In the genomic region with DNA sequence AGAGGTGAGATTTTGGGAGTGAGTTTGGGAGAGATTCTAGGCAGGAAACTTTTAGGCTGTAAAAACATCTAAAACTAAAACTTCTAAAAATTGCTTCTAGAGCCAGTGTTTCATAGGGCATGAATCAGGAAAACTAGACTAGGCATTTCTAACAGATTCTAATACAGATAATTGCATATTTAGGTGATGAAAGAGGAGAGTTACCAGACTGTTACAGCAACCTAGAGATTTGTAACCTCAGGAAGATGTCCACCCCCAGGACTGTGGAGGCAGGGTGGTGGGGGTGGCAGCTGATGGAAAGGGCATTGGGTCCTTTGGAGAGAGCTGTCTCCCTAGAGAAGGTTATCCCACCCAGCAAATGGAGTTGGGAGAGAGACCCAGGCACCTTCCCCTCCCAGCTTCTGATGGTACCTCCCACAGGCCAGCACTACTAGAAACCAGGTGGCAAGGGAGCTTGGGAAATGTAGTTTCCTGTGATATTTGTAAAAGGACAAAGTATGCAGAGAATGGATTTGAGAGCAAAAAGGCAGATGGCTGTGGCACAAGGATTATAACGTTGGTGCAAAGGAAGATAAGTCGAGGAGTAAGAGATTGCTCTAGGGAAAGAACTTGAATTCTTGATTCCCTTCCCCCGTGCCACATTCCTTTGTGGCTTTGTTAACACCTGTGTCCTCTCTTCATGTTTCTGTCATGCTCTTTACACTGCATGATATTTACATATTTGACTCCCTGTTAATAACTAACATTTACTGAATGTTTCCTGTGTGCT, we compare ENCODE assay signal across 11 cellular contexts.
DNase-seq lines count a peak whose midpoint lies in the region; ATAC-seq and TF ChIP-seq lines count a peak whose summit lies in the region.
"Had no signal": no experiment of that assay in that cellular context is flagged by ENCODE, and none has a peak within 500 bp of the region (broad histone marks: within the 10 kb centered on the region; RNA-seq: fewer than 3 reads in every experiment).

No MANE protein-coding gene starts in this region.

- H3K9me3 ChIP-seq in spleen = no peaks in the 10 kb centered on the region
- H3K9me3 ChIP-seq: transverse colon had no signal

- no peak for TF ChIP-seq POLR2A in spleen (IDR thresholded peaks at IDR 0.05)

- H3K27me3 ChIP-seq in spleen (replicated peaks in 1 of 7) = no peaks in the 10 kb centered on the region
- H3K27me3 ChIP-seq: transverse colon had no signal

- H3K4me1 ChIP-seq in spleen = peaks cover 8 to 99% (median 65%) of the 10 kb centered on the region in 6 donors

- CTCF ChIA-PET in HEK293T (lab: Yijun Ruan, JAX) = no interaction called here

- POLR2A ChIA-PET in HEK293T (lab: Yijun Ruan, JAX) = no interaction called here

- H3K4me3 ChIP-seq in spleen = no peak overlapping the region
- H3K4me3 ChIP-seq: transverse colon had no signal

- ATAC-seq in GM18868 (IDR thresholded peaks at IDR 0.05; ENCODE audit: unreplicated experiment) (peak; percentile 33), HG02642 (IDR thresholded peaks at IDR 0.05; ENCODE audit: poor library complexity, unreplicated experiment) (peak; percentile 64)

- H3K27ac ChIP-seq in spleen = peak overlapping the region in 4 of 8 donors; percentile 13 to 84 (median 76)
- H3K27ac ChIP-seq: transverse colon had no signal

- no peak for TF ChIP-seq CTCF in spleen (IDR thresholded peaks at IDR 0.05 in 8 of 11, conservative IDR thresholded peaks at IDR 0.05 in 3 of 11)

- peak; percentile 23 for DNase-seq in RPMI8226
- DNase-seq in myocyte (ENCODE audit: low read depth) = peak; percentile 43
- no peak for DNase-seq in iPS-NIHi11 (ENCODE audit: low spot score)
- DNase-seq in HEK293T (ENCODE audit: extremely low spot score) = no peak
- no peak for DNase-seq in spleen
- no peak for DNase-seq in NCI-H69 (lab: John Stamatoyannopoulos, UW)
- DNase-seq: activated CD4-positive, alpha-beta T cell treated with anti-CD3 and anti-CD28 coated beads for 48 hours; stimulated activated CD4-positive, alpha-beta T cell treated with anti-CD3 and anti-CD28 coated beads, Interleukin-12 subunit alpha, Interleukin-12 subunit beta, amount 100 ng/mL, for 4 hours; transverse colon had no signal

- intact Hi-C loops in spleen (cut with DNase I; ENCODE audit: low total_unique reads) = no loop called here

- peaks cover 0 to 4% (median 0%) of the 10 kb centered on the region in 6 donors for H3K36me3 ChIP-seq in spleen
- H3K36me3 ChIP-seq: transverse colon had no signal

- WGBS in spleen, 5 donors = 74 to 85% (median 79%) methylated on average over 3 of the region's 3 CpGs

TF ChIP-seq in HEK293T, 16 proteins besides CTCF, POLR2A, EP300 and RAD21:
- no peak for TF ChIP-seq FOXK2 (IDR thresholded peaks at IDR 0.05)
- no peak for TF ChIP-seq SP1 (IDR thresholded peaks at IDR 0.05)
- TF ChIP-seq, protein P1, sequence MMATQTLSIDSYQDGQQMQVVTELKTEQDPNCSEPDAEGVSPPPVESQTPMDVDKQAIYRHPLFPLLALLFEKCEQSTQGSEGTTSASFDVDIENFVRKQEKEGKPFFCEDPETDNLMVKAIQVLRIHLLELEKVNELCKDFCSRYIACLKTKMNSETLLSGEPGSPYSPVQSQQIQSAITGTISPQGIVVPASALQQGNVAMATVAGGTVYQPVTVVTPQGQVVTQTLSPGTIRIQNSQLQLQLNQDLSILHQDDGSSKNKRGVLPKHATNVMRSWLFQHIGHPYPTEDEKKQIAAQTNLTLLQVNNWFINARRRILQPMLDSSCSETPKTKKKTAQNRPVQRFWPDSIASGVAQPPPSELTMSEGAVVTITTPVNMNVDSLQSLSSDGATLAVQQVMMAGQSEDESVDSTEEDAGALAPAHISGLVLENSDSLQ (IDR thresholded peaks at IDR 0.05) = no peak
- no peak for TF ChIP-seq BHLHE40 (IDR thresholded peaks at IDR 0.05; ENCODE audit: borderline replicate concordance)
- no peak for TF ChIP-seq ELF4 (IDR thresholded peaks at IDR 0.05)
- no peak for TF ChIP-seq FOXM1 (IDR thresholded peaks at IDR 0.05; ENCODE audit: borderline replicate concordance)
- no peak for TF ChIP-seq LEF1 (IDR thresholded peaks at IDR 0.05; ENCODE audit: borderline replicate concordance)
- TF ChIP-seq L3MBTL2 (conservative IDR thresholded peaks at IDR 0.05) = no peak
- no peak for TF ChIP-seq SUZ12 (IDR thresholded peaks at IDR 0.05)
- no peak for TF ChIP-seq FOXA1 (IDR thresholded peaks at IDR 0.05)
- TF ChIP-seq ARNT (IDR thresholded peaks at IDR 0.05) = no peak
- TF ChIP-seq ZNF384 (IDR thresholded peaks at IDR 0.05) = no peak
- no peak for TF ChIP-seq CTBP1 (IDR thresholded peaks at IDR 0.05; ENCODE audit: borderline replicate concordance)
- no peak for TF ChIP-seq TARDBP (IDR thresholded peaks at IDR 0.05)
- no peak for TF ChIP-seq NFRKB (IDR thresholded peaks at IDR 0.05)
- no peak for TF ChIP-seq HDGF (IDR thresholded peaks at IDR 0.05; ENCODE audit: borderline replicate concordance)

Comparison
In these comparisons a context has a peak if more than half of its experiments do, and no peak if none do; other contexts are left out.
1. DNase-seq: peak in RPMI8226 (single experiment) and myocyte (single experiment); none in iPS-NIHi11 (single experiment), HEK293T (single experiment), spleen (single experiment) and NCI-H69 (single experiment).